In the genomic region with DNA sequence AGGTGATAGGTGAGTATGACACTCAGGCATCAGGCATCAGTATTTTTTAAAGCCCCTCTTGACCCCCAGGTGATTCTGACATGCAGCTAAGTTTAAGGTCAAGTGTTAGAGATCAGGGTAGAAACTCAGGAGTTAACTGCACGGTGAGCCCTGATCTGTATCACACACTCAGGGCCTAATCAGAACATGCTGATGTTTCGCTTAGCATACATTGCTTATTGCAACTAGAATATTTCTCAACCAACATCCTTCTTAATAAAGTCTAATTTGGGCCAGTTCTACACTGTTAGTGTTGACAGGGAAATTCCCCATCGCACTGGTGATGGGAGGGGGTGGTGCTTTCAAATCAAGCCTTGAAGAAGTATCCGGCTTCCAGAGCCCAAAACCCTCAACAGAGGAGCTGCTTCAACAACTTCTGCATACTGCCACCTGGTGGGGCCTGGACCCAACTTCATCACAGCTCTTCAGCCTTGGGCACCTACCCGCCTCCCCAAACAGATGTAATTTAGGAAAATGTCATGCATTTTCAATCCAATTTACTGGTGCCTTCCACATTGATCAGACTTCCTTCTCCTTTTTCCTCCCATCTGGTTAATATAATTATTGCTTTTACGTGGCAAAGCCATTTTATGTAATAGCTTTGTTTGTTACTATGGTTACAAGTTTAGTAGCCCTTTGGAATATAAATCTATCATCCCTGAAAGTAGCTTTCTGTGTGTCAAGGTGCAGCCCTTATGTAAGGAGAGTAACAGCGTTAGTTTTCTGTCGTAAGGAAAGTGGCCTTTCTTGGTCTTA, we compare ENCODE assay signal across 8 cellular contexts.
DNase-seq lines count a peak whose midpoint lies in the region; ATAC-seq, FAIRE-seq and TF ChIP-seq lines count a peak whose summit lies in the region.

No MANE protein-coding gene starts in this region.

- FAIRE-seq in A549 (lab: Jason Lieb, UNC): peak; percentile 73

- WGBS in A549 (ENCODE audit: missing lambda C conversion rate): 18% methylated on average over 8 of the region's 8 CpGs

- no peak overlapping the region for H3K4me3 Mint-ChIP-seq in activated CD4-positive, alpha-beta T cell treated with anti-CD3 and anti-CD28 coated beads for 36 hours

- no peak for TF ChIP-seq EP300 in A549 (IDR thresholded peaks at IDR 0.05)

- peak; percentile 73 to 74 for TF ChIP-seq RAD21 in A549 (conservative IDR thresholded peaks at IDR 0.05 in 1 of 2, IDR thresholded peaks at IDR 0.05 in 1 of 2)

- H3K27ac Mint-ChIP-seq in activated CD4-positive, alpha-beta T cell treated with anti-CD3 and anti-CD28 coated beads for 36 hours: peak overlapping the region; percentile 51

- intact Hi-C loops in activated CD4-positive, alpha-beta T cell treated with anti-CD3 and anti-CD28 coated beads for 36 hours (cut with DNase I, micrococcal nuclease): loop anchor here (1.0 to 5.0 kb wide), 10 partner anchors 75 to 555 kb away; no protein-coding TSS in a partner anchor

- TF ChIP-seq CTCF in A549 (IDR thresholded peaks at IDR 0.05) (peak; percentile 86), choroid plexus epithelial cell (conservative IDR thresholded peaks at IDR 0.05; ENCODE audit: low read depth, low read length) (peak; percentile 93)

- POLR2A ChIA-PET in A549 (lab: Yijun Ruan, JAX): no interaction called here
- POLR2A ChIA-PET in activated CD4-positive, alpha-beta T cell treated with anti-CD3 and anti-CD28 coated beads for 36 hours (lab: Charles Lee): interaction anchor here (0.5 to 1.3 kb wide), 5 partner anchors 16 to 346 kb away, joined by 3 to 15 read pairs (median 4); no protein-coding TSS in a partner anchor

- peak; percentile 89 to 98 for ATAC-seq in A549
- peak; percentile 62 for ATAC-seq in GM18858 (IDR thresholded peaks at IDR 0.05; ENCODE audit: unreplicated experiment)
- peak; percentile 65 for ATAC-seq in HG03108 (IDR thresholded peaks at IDR 0.05; ENCODE audit: unreplicated experiment)
- peak; percentile 94 for ATAC-seq in activated CD4-positive, alpha-beta T cell treated with anti-CD3 and anti-CD28 coated beads for 36 hours
- ATAC-seq in left lobe of liver: peak; percentile 81

- CTCF ChIA-PET in A549 (lab: Yijun Ruan, JAX): interaction anchor here (0.7 to 7.9 kb wide), 53 partner anchors 11 to 1226 kb away, joined by 3 to 110 read pairs (median 4); no protein-coding TSS in a partner anchor
- CTCF ChIA-PET in activated CD4-positive, alpha-beta T cell treated with anti-CD3 and anti-CD28 coated beads for 36 hours (lab: Charles Lee): interaction anchor here (0.6 to 6.0 kb wide), 65 partner anchors 9 to 558 kb away, joined by 3 to 114 read pairs (median 5); no protein-coding TSS in a partner anchor

- no peak overlapping the region for H3K4me2 ChIP-seq in A549

- H3K27ac ChIP-seq in A549: no peak overlapping the region

- H3K4me1 ChIP-seq in A549: no peaks in the 10 kb centered on the region

- no peak overlapping the region for H3K4me3 ChIP-seq in A549
- H3K4me3 ChIP-seq in choroid plexus epithelial cell (ENCODE audit: low read depth, low read length): no peak overlapping the region

- no peaks in the 10 kb centered on the region for H3K9me3 ChIP-seq in A549

- no peaks in the 10 kb centered on the region for H3K36me3 Mint-ChIP-seq in activated CD4-positive, alpha-beta T cell treated with anti-CD3 and anti-CD28 coated beads for 36 hours (ENCODE audit: low read depth)

- H3K27me3 Mint-ChIP-seq in activated CD4-positive, alpha-beta T cell treated with anti-CD3 and anti-CD28 coated beads for 36 hours: no peaks in the 10 kb centered on the region

- H3K4me1 Mint-ChIP-seq in activated CD4-positive, alpha-beta T cell treated with anti-CD3 and anti-CD28 coated beads for 36 hours: peaks cover 27% of the 10 kb centered on the region

- no peaks in the 10 kb centered on the region for H3K9me3 Mint-ChIP-seq in activated CD4-positive, alpha-beta T cell treated with anti-CD3 and anti-CD28 coated beads for 36 hours (ENCODE audit: low read depth)

- DNase-seq in A549 (ENCODE audit: low read depth in 1 of 2, low spot score in 1 of 2) (peak; percentile 35 to 80), NCI-H226 (peak; percentile 70), choroid plexus epithelial cell (ENCODE audit: low read depth) (peak; percentile 95), left lobe of liver (ENCODE audit: low spot score) (peak; percentile 86)
- DNase-seq in activated CD4-positive, alpha-beta T cell treated with anti-CD3 and anti-CD28 coated beads for 36 hours: peak; percentile 94
- DNase-seq in stimulated activated CD4-positive, alpha-beta T cell treated with anti-CD3 and anti-CD28 coated beads, Interleukin-2, amount 100 ng/mL, for 48 hours: peak; percentile 82 to 86

- no peak for TF ChIP-seq POLR2A in A549 (IDR thresholded peaks at IDR 0.05; ENCODE audit: low read length)

TF ChIP-seq in A549, 52 proteins besides CTCF, POLR2A, EP300 and RAD21:
- TF ChIP-seq CBX8 (IDR thresholded peaks at IDR 0.05) (no peak), SMC3 (IDR thresholded peaks at IDR 0.05) (peak; percentile 86)
TF ChIP-seq in A549: peak in this region for 1.
